In genomic region chr11:113992459-113993105, GRCh38 we compare ENCODE assay signal across 2 cellular contexts.
TF ChIP-seq lines count a peak whose summit lies in the region.

No MANE protein-coding gene starts in this region.

TF ChIP-seq in SK-N-SH, 30 proteins besides CTCF, POLR2A, EP300 and RAD21:
- no peak for TF ChIP-seq REST (IDR thresholded peaks at IDR 0.05; ENCODE audit: low read depth, low read length)
- TF ChIP-seq GATA2 (CRISPR knock-in tag; IDR thresholded peaks at IDR 0.05) = 0 out of 2 replicates have a peak, but pooled peaks have one; percentile 7
TF ChIP-seq in SK-N-SH: peak in this region for 1.

TF ChIP-seq in SK-N-SH treated with all-trans-retinoic acid at 6 μM for 48 hours, 23 proteins besides CTCF, POLR2A, EP300 and RAD21 (continued from another document):
- TF ChIP-seq TSHZ2 (CRISPR knock-in tag; IDR thresholded peaks at IDR 0.05) (no peak), OSR1 (CRISPR knock-in tag; IDR thresholded peaks at IDR 0.05) (no peak), PPARA (CRISPR knock-in tag; IDR thresholded peaks at IDR 0.05; ENCODE audit: borderline replicate concordance) (no peak), SNAI2 (CRISPR knock-in tag; IDR thresholded peaks at IDR 0.05) (no peak), PATZ1 (CRISPR knock-in tag; IDR thresholded peaks at IDR 0.05; ENCODE audit: borderline replicate concordance) (no peak), ZNF565 (CRISPR knock-in tag; conservative IDR thresholded peaks at IDR 0.05; ENCODE audit: low read depth) (no peak)
